23 cellular contexts compared by ENCODE assay signal in the genomic region with DNA sequence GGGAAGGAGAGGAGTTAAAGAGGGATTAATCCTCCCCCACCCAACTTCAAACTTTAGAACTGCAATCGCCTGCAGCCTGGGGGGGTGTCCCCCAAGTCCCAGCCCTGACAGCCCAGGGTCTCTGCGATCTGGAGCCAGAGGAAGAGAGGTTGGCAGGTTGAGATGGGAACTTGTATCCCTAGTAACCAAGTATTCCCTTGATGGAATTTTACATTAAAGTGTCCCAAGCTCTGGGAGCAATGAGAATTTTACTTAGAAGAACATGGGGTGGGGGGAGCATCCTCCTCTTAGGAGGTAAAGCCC. TPM values are rescaled to one million over a fixed set of nuclear protein-coding genes. Genes with fewer than 3 reads are reported as not detected.
DNase-seq lines count a peak whose midpoint lies in the region; ATAC-seq and TF ChIP-seq lines count a peak whose summit lies in the region.
"Had no signal": no experiment of that assay in that cellular context is flagged by ENCODE, and none has a peak within 500 bp of the region (broad histone marks: within the 10 kb centered on the region; RNA-seq: fewer than 3 reads in every experiment).

No MANE protein-coding gene starts in this region.

- H3K4me1 ChIP-seq in ACC112 (ENCODE audit: control insufficient read depth, insufficient read depth, low read length, unreplicated experiment) = peaks cover 49% of the 10 kb centered on the region
- peaks cover 6% of the 10 kb centered on the region for H3K4me1 ChIP-seq in ovary (ENCODE audit: insufficient read depth)
- peaks cover 2 to 26% of the 10 kb centered on the region in 2 donors for H3K4me1 ChIP-seq in naive thymus-derived CD4-positive, alpha-beta T cell (ENCODE audit: control insufficient read depth in 2 of 2, insufficient read depth in 2 of 2, low read length in 2 of 2)

- no peak for ATAC-seq in naive thymus-derived CD4-positive, alpha-beta T cell
- no peak for ATAC-seq in GM21723 (IDR thresholded peaks at IDR 0.05; ENCODE audit: unreplicated experiment)
- ATAC-seq: activated CD8-positive, alpha-beta T cell treated with anti-CD3 and anti-CD28 coated beads, Interleukin-2, amount 10 ng/mL, durations not matched to agents 7 days and 5 days; effector memory CD8-positive, alpha-beta T cell had no signal

- H3K9me3 ChIP-seq in ovary = no peaks in the 10 kb centered on the region
- no peaks in the 10 kb centered on the region for H3K9me3 ChIP-seq in naive thymus-derived CD4-positive, alpha-beta T cell (ENCODE audit: control insufficient read depth in 2 of 3, low read length in 3 of 3)
- H3K9me3 ChIP-seq: BE2C, SJSA1, suprapubic skin had no signal

- H3K79me2 ChIP-seq in ACC112 (ENCODE audit: control insufficient read depth, insufficient read depth, low read length, unreplicated experiment) = peaks cover 84% of the 10 kb centered on the region

- CTCF ChIA-PET in naive thymus-derived CD4-positive, alpha-beta T cell (lab: Charles Lee) = no interaction called here

- H3K27me3 Mint-ChIP-seq in naive thymus-derived CD4-positive, alpha-beta T cell = peaks cover 77 to 94% (median 79%) of the 10 kb centered on the region in 5 donors

- peaks cover 6 to 36% (median 25%) of the 10 kb centered on the region in 7 donors for H3K4me1 Mint-ChIP-seq in naive thymus-derived CD4-positive, alpha-beta T cell

- H3K9me3 Mint-ChIP-seq in naive thymus-derived CD4-positive, alpha-beta T cell = peaks cover 0 to 12% (median 0%) of the 10 kb centered on the region in 11 donors
- H3K9me3 Mint-ChIP-seq: activated T-cell treated with anti-CD3 and anti-CD28 coated beads, Interleukin-2, amount 50 U/mL, for 24 hours; effector memory CD8-positive, alpha-beta T cell had no signal

- no peak for TF ChIP-seq CTCF in astrocyte of the cerebellum (IDR thresholded peaks at IDR 0.05; ENCODE audit: low read depth, low read length, missing control alignments)
- no peak for TF ChIP-seq CTCF in fibroblast of villous mesenchyme (IDR thresholded peaks at IDR 0.05; ENCODE audit: insufficient read depth, low read depth, low read length)
- TF ChIP-seq CTCF in ovary (IDR thresholded peaks at IDR 0.05) = no peak

- H3K36me3 Mint-ChIP-seq in naive thymus-derived CD4-positive, alpha-beta T cell = peaks cover 0 to 9% (median 0%) of the 10 kb centered on the region in 5 donors

- H3K36me3 ChIP-seq in ACC112 (ENCODE audit: insufficient read depth, low read length) = peaks cover 30% of the 10 kb centered on the region; the same call in 1 of the 2 replicates
- no peaks in the 10 kb centered on the region for H3K36me3 ChIP-seq in ovary
- H3K36me3 ChIP-seq in naive thymus-derived CD4-positive, alpha-beta T cell (ENCODE audit: control insufficient read depth in 2 of 3, insufficient read depth in 3 of 3, low read length in 3 of 3) = no peaks in the 10 kb centered on the region
- H3K36me3 ChIP-seq: BE2C, SJSA1, suprapubic skin had no signal

- no peak overlapping the region for H3K27ac Mint-ChIP-seq in naive thymus-derived CD4-positive, alpha-beta T cell
- H3K27ac Mint-ChIP-seq: activated CD8-positive, alpha-beta T cell treated with anti-CD3 and anti-CD28 coated beads, Interleukin-2, amount 10 ng/mL, durations not matched to agents 7 days and 5 days; activated T-cell treated with anti-CD3 and anti-CD28 coated beads, Interleukin-2, amount 50 U/mL, for 24 hours; effector memory CD8-positive, alpha-beta T cell; progenitor cell of endocrine pancreas had no signal

- H3K27me3 ChIP-seq in ACC112 (ENCODE audit: insufficient read depth, low read length) (no peaks in the 10 kb centered on the region), ovary (no peaks in the 10 kb centered on the region)
- H3K27me3 ChIP-seq in naive thymus-derived CD4-positive, alpha-beta T cell (ENCODE audit: control insufficient read depth in 2 of 2, insufficient read depth in 2 of 2, low read length in 2 of 2) = peaks cover 15 to 36% of the 10 kb centered on the region in 2 donors
- H3K27me3 ChIP-seq: BE2C, SJSA1 had no signal

- intact Hi-C loops in ovary (cut with DNase I) = loop anchor here in 2 of 4 donors (5.0 to 10.0 kb wide), 2 partner anchors 43 to 480 kb away; no protein-coding TSS in a partner anchor
- intact Hi-C loops in naive thymus-derived CD4-positive, alpha-beta T cell (cut with micrococcal nuclease) = no loop called here

- DNase-seq in astrocyte of the cerebellum (ENCODE audit: low read depth) (no peak), fibroblast of villous mesenchyme (ENCODE audit: low read depth) (no peak), ovary (no peak), H4 (ENCODE audit: low spot score) (no peak)
- DNase-seq in naive thymus-derived CD4-positive, alpha-beta T cell = no peak
- DNase-seq in NK-92 treated with Interleukin-12 subunit alpha and Interleukin-12 subunit beta, amount 100 ng/mL, for 24 hours (lab: John Stamatoyannopoulos, UW) = no peak
- DNase-seq: activated CD4-positive, CD25-positive, alpha-beta regulatory T cell treated with anti-CD3 and anti-CD28 coated beads, Interleukin-2, amount 50 U/mL, for 72 hours; activated CD8-positive, alpha-beta T cell treated with anti-CD3 and anti-CD28 coated beads, Interleukin-2, amount 10 ng/mL, durations not matched to agents 7 days and 5 days; activated naive CD4-positive, alpha-beta T cell treated with Interleukin-2 at 50 U/mL for 16 hours; activated T-cell treated with anti-CD3 and anti-CD28 coated beads, Interleukin-2, amount 50 U/mL, for 24 hours; BE2C; effector memory CD8-positive, alpha-beta T cell; kidney glomerular epithelial cell; mesenchymal stem cell; naive B cell; NCI-H1417; NCI-H510A treated with DMSO at 0.1 percent for 48 hours; T-helper 1 cell had no signal

- H3K27ac ChIP-seq in ACC112 (ENCODE audit: low read depth, low read length) (no peak overlapping the region), ovary (peak overlapping the region in 1 of 2 donors; percentile 58)
- H3K27ac ChIP-seq in naive thymus-derived CD4-positive, alpha-beta T cell (ENCODE audit: low read depth, low read length) = no peak overlapping the region
- H3K27ac ChIP-seq: SJSA1, suprapubic skin had no signal

- no peak for TF ChIP-seq POLR2A in ovary (IDR thresholded peaks at IDR 0.05)

- H3K4me3 Mint-ChIP-seq in naive thymus-derived CD4-positive, alpha-beta T cell = no peak overlapping the region
- H3K4me3 Mint-ChIP-seq: activated CD8-positive, alpha-beta T cell treated with anti-CD3 and anti-CD28 coated beads, Interleukin-2, amount 10 ng/mL, durations not matched to agents 7 days and 5 days; activated T-cell treated with anti-CD3 and anti-CD28 coated beads, Interleukin-2, amount 50 U/mL, for 24 hours; effector memory CD8-positive, alpha-beta T cell had no signal

- 12 to 25% (median 20%) methylated on average over 2 of the region's 2 CpGs for WGBS in ovary, 3 donors

- POLR2A ChIA-PET in naive thymus-derived CD4-positive, alpha-beta T cell (lab: Charles Lee) = no interaction called here

- in situ Hi-C loops in astrocyte of the cerebellum (cut with HindIII; ENCODE audit: low sequenced_read_pairs) = no loop called here

- H3K4me3 ChIP-seq in ACC112 (ENCODE audit: low read depth, low read length) (peak overlapping the region; percentile 57), astrocyte of the cerebellum (ENCODE audit: low read depth, low read length) (peak overlapping the region; percentile 2), fibroblast of villous mesenchyme (ENCODE audit: low read depth, low read length) (peak overlapping the region; percentile 13), ovary (peak overlapping the region; percentile 15)
- no peak overlapping the region for H3K4me3 ChIP-seq in naive thymus-derived CD4-positive, alpha-beta T cell (ENCODE audit: low read length)
- H3K4me3 ChIP-seq: SJSA1, suprapubic skin had no signal

- TF ChIP-seq EP300 in ovary (IDR thresholded peaks at IDR 0.05) = no peak

- peak overlapping the region; percentile 2 for H2AFZ ChIP-seq in ACC112 (ENCODE audit: low read length, unreplicated experiment)

RNA-seq across cellular contexts. Expression of a gene that starts 6.1 kb away (rescaled TPM):
- total RNA-seq in fibroblast of villous mesenchyme (27.6 and 30.3 TPM in 2 replicates), ovary (10 to 100 TPM; 22.4 to 45.7 (median 26.5) TPM)
- 10 to 100 TPM; 20.7 to 25.0 TPM for polyA plus RNA-seq in ovary
- total RNA-seq in naive thymus-derived CD4-positive, alpha-beta T cell = not detected
- not detected for polyA plus RNA-seq in naive thymus-derived CD4-positive, alpha-beta T cell
- 5.2 and 10.4 TPM in 2 replicates for total RNA-seq in H4 (2014; rRNA removed; shearing (Covaris generic))
- total RNA-seq: activated CD8-positive, alpha-beta T cell treated with anti-CD3 and anti-CD28 coated beads, Interleukin-2, amount 10 ng/mL, durations not matched to agents 7 days and 5 days had no signal

RNA-seq across cellular contexts. Expression of a gene that starts 8.1 kb away (rescaled TPM):
- 29.8 and 68.3 TPM in 2 replicates for total RNA-seq in fibroblast of villous mesenchyme
- 100 to 1,000 TPM in 2 of 7 donors, 10 to 100 TPM in 5; 51.6 to 179 (median 71.5) TPM for total RNA-seq in ovary
- polyA plus RNA-seq in ovary = 10 to 100 TPM; 47.6 to 96.5 TPM
- not detected for total RNA-seq in naive thymus-derived CD4-positive, alpha-beta T cell
- polyA plus RNA-seq in naive thymus-derived CD4-positive, alpha-beta T cell = not detected
- 6.5 and 10.3 TPM in 2 replicates for total RNA-seq in H4 (2014; rRNA removed; shearing (Covaris generic))
- total RNA-seq: activated CD8-positive, alpha-beta T cell treated with anti-CD3 and anti-CD28 coated beads, Interleukin-2, amount 10 ng/mL, durations not matched to agents 7 days and 5 days had no signal
